36 cellular contexts compared by ENCODE assay signal in the genomic region with DNA sequence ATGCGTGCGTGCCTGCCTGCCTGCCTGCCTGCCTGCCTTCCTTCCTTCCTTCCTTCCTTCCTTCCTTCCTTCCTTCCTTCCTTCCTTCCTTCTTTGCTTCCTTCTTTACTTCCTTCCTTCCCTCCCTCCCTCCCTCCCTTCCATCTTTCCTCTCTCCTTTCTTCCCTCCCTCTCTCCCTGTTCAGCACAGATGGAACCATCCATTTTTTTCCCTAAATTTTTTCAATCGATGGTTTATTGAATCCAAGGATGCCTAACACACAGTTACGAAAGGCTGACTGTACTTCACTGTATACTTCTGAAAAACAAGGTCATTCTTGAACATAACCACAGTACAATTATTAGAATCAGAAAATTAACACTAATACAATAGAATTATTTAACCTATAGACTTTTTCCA. TPM values are rescaled to one million over a fixed set of nuclear protein-coding genes. Genes with fewer than 3 reads are reported as not detected.
"Had no signal": no experiment of that assay in that cellular context is flagged by ENCODE, and none has a peak within 500 bp of the region (broad histone marks: within the 10 kb centered on the region; RNA-seq: fewer than 3 reads in every experiment).

No MANE protein-coding gene starts in this region.

- DNase-seq: Karpas-422, Kasumi-1, MG63, MM.1S, MV-4-11, NCI-H1048, NCI-H1092, NCI-H1092 treated with DMSO at 0.1 percent for 48 hours, NCI-H1105, NCI-H1105 treated with DMSO at 0.1 percent for 48 hours, NCI-H1417, NCI-H1417 treated with DMSO at 0.1 percent for 48 hours, NCI-H1436, NCI-H1436 treated with DMSO at 0.1 percent for 48 hours, NCI-H146, NCI-H1694, NCI-H1694 treated with DMSO at 0.1 percent for 48 hours, NCI-H187, NCI-H187 treated with DMSO at 0.1 percent for 48 hours, NCI-H1930, NCI-H2029, NCI-H2029 treated with DMSO at 0.1 percent for 48 hours, NCI-H2081, NCI-H2081 treated with DMSO at 0.1 percent for 48 hours, NCI-H2107, NCI-H2171, NCI-H2171 treated with DMSO at 0.1 percent for 48 hours, NCI-H2227 treated with DMSO at 0.1 percent for 48 hours, NCI-H226, NCI-H345, NCI-H446, NCI-H446 treated with DMSO at 0.1 percent for 48 hours, NCI-H510A, NCI-H510A treated with DMSO at 0.1 percent for 48 hours had no signal

- H3K4me3 ChIP-seq: MG63 had no signal

- H3K27ac ChIP-seq: KMS-11 had no signal

- H3K9me3 ChIP-seq: MG63 had no signal

- H3K27me3 ChIP-seq: MG63 had no signal

- H3K36me3 ChIP-seq: MG63 had no signal

- H3K9ac ChIP-seq: KMS-11 had no signal

RNA-seq across cellular contexts. Expression of a gene that starts 53.8 kb away (rescaled TPM):
- total RNA-seq: NCI-H460 had no signal
